ENCODE assay signal across 8 cellular contexts in the genomic region with DNA sequence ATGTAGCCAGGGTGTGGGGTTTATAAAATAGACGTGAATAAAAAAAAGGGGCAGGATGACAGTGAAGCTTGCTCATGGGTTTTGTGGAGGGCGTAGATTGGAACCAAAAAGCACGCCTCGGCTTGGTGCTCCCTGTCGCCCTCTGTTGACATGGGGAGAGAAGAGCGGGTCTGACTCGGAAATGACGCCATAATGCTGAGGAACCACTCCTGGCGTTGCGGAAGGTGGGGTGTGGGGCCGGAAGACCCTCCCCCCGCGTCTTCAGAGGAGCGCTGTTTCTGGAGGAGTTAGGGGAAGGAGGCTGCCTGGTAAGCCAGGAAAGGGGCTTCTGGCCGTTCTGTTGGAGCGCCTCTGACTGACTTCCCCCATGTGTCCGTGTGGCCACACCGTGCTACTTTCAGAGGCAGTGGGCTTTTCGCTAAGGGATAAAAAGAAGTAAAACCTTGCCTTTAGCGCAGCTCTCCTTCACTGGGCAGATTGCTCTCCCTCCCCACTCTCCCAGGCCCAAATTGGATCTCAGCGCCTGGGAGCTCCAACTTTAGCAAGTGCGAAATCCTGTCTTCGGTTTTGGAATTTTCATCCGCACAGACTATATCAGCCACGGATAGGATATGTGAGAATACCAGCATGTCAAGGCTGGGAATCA. TPM values are rescaled to one million over a fixed set of nuclear protein-coding genes. Genes with fewer than 3 reads are reported as not detected.
DNase-seq lines count a peak whose midpoint lies in the region; ATAC-seq, FAIRE-seq and TF ChIP-seq lines count a peak whose summit lies in the region.

No MANE protein-coding gene starts in this region.

- no peaks in the 10 kb centered on the region for H3K27me3 ChIP-seq in spleen (replicated peaks in 1 of 7)

- 14 to 24% (median 17%) methylated on average over 25 of the region's 25 CpGs for WGBS in spleen, 5 donors

- ATAC-seq in HG02759 (IDR thresholded peaks at IDR 0.05; ENCODE audit: unreplicated experiment) (peak; percentile 96), activated B cell treated with CpG ODN at 0.5 μM for 24 hours (ENCODE audit: low read depth) (peak; percentile 99)

- peaks cover 34% of the 10 kb centered on the region for H3K4me1 Mint-ChIP-seq in activated B cell treated with CpG ODN at 0.5 μM for 24 hours

- H3K27ac ChIP-seq in caudate nucleus (ENCODE audit: low read depth, low read length), result no peak overlapping the region
- H3K27ac ChIP-seq in spleen, result peak overlapping the region; percentile 64 to 92 (median 78)

- H3K27ac Mint-ChIP-seq in activated B cell treated with CpG ODN at 0.5 μM for 24 hours, result peak overlapping the region; percentile 84

- peak overlapping the region; percentile 45 to 83 (median 52) for H3K4me3 ChIP-seq in spleen

- TF ChIP-seq POLR2A in GM12891 (IDR thresholded peaks at IDR 0.05; ENCODE audit: low read depth, low read length), result peak; percentile 87
- no peak for TF ChIP-seq POLR2A in spleen (IDR thresholded peaks at IDR 0.05)

- no peaks in the 10 kb centered on the region for H3K27me3 Mint-ChIP-seq in activated B cell treated with CpG ODN at 0.5 μM for 24 hours

- DNase-seq in GM12891 (ENCODE audit: insufficient read length, low spot score) (peak; percentile 44), NCI-H1694 treated with DMSO at 0.1 percent for 48 hours (lab: John Stamatoyannopoulos, UW) (peak; percentile 66), activated B cell treated with CpG ODN at 0.5 μM for 24 hours (peak; percentile 63), caudate nucleus (lab: John Stamatoyannopoulos, UW) (peak in 57 of 61 donors; percentile 8 to 86 (median 56)), iris pigment epithelial cell (ENCODE audit: low read depth) (peak; percentile 80), spleen (peak; percentile 95), NCI-H2227 (lab: John Stamatoyannopoulos, UW; ENCODE audit: unreplicated experiment) (no peak)

- no peaks in the 10 kb centered on the region for H3K9me3 Mint-ChIP-seq in activated B cell treated with CpG ODN at 0.5 μM for 24 hours

- H3K4me1 ChIP-seq in spleen, result peaks cover 0 to 36% (median 13%) of the 10 kb centered on the region in 6 donors

- H3K9me3 ChIP-seq in spleen, result no peaks in the 10 kb centered on the region

- CTCF ChIA-PET in activated B cell treated with CpG ODN at 0.5 μM for 24 hours (lab: Charles Lee), result no interaction called here

- H3K36me3 Mint-ChIP-seq in activated B cell treated with CpG ODN at 0.5 μM for 24 hours (ENCODE audit: low read depth), result peaks cover 36% of the 10 kb centered on the region

- intact Hi-C loops in activated B cell treated with CpG ODN at 0.5 μM for 24 hours (cut with micrococcal nuclease) (loop anchor here (1.0 to 2.0 kb wide), 5 partner anchors 8 to 109 kb away; a partner anchor contains a TSS), spleen (cut with DNase I; ENCODE audit: low total_unique reads) (no loop called here)

- POLR2A ChIA-PET in activated B cell treated with CpG ODN at 0.5 μM for 24 hours (lab: Charles Lee), result interaction anchor here (0.9 to 1.1 kb wide), 5 partner anchors 8 to 118 kb away, joined by 3 to 5 read pairs (median 3); a partner anchor contains a TSS

- H3K36me3 ChIP-seq in spleen, result peaks cover 0 to 15% (median 3%) of the 10 kb centered on the region in 6 donors

- H3K4me3 Mint-ChIP-seq in activated B cell treated with CpG ODN at 0.5 μM for 24 hours, result peak overlapping the region; percentile 93

- TF ChIP-seq CTCF in activated B cell treated with CpG ODN at 0.5 μM for 24 hours (IDR thresholded peaks at IDR 0.05), result no peak
- TF ChIP-seq CTCF in spleen (IDR thresholded peaks at IDR 0.05 in 8 of 11, conservative IDR thresholded peaks at IDR 0.05 in 3 of 11), result peak; percentile 53 to 89 (median 77)

- peak; percentile 98 for FAIRE-seq in GM12891 (lab: Jason Lieb, UNC)

TF ChIP-seq in GM12891, 5 proteins besides CTCF, POLR2A, EP300 and RAD21:
- TF ChIP-seq SPI1 (IDR thresholded peaks at IDR 0.05; ENCODE audit: low read depth, low read length) (peak; percentile 14; the same call in 1 of the 2 replicates), TAF1 (IDR thresholded peaks at IDR 0.05; ENCODE audit: low read depth, low read length) (peak; percentile 91), PAX5 (IDR thresholded peaks at IDR 0.05; ENCODE audit: insufficient read depth, low read length, severe bottlenecking) (no peak), POLR2AphosphoS5 (IDR thresholded peaks at IDR 0.05; ENCODE audit: low read depth, low read length) (peak; percentile 94), POU2F2 (IDR thresholded peaks at IDR 0.05; ENCODE audit: low read depth, low read length) (peak; percentile 66)

RNA-seq across cellular contexts. Expression of a gene that starts 42.8 kb away (rescaled TPM):
- 5.2 TPM for polyA plus RNA-seq in GM12891 (2012; ENCODE audit: low read depth, missing spikeins)
- 28.3 and 29.6 TPM in 2 replicates for total RNA-seq in activated B cell treated with CpG ODN at 0.5 μM for 24 hours
- total RNA-seq in spleen, result 10 to 100 TPM; 16.0 to 36.9 (median 24.8) TPM
- 1 to 10 TPM; 2.0 to 3.8 (median 2.3) TPM for polyA plus RNA-seq in spleen

RNA-seq across cellular contexts. Expression of a gene that starts 44.7 kb away (rescaled TPM):
- polyA plus RNA-seq in GM12891 (2012; ENCODE audit: low read depth, missing spikeins), result 3.7 TPM
- total RNA-seq in activated B cell treated with CpG ODN at 0.5 μM for 24 hours (0.44 and 0.64 TPM in 2 replicates), spleen (1 to 10 TPM; 3.0 to 5.8 (median 3.7) TPM)
- polyA plus RNA-seq in spleen, result 1 to 10 TPM; 1.8 to 5.1 (median 3.1) TPM
